In the genomic region with DNA sequence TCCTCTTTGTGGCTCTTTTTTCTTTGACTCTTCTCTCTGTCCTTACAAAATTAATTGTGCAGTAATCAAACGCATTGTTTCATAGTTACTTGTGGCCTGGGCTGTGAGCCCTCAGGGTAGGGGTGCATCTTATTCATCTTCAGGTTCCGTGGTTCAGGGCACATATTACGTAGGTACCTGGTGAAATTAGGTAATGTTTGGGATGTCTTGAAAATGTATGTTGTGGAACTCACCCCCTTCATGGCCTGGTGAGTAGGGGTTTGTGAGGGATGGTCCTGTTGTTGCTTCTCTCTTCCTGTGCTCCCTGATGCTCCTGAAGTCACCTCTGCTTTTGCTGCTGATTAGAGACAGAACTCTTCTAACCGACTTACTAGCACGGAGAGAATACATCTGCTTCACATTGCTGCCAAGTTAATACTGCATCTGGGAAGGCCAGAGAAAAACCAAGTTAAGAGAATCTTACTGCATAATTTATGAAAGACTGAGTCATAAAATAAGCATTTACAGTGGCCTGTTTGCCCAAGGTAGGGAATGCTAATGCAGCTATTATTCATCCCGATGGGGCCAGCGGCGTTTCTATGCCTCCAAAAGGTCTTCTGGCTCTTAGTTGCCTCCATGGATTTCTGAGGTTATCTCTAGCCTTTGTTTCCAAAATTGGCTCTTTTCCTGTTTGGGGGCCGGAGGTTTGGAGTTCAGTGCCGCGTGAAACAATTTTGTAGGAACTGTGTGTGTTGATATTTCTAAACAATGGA, we compare ENCODE assay signal across 11 cellular contexts.
DNase-seq lines count a peak whose midpoint lies in the region; ATAC-seq and FAIRE-seq lines count a peak whose summit lies in the region.
"Had no signal": no experiment of that assay in that cellular context is flagged by ENCODE, and none has a peak within 500 bp of the region (broad histone marks: within the 10 kb centered on the region; RNA-seq: fewer than 3 reads in every experiment).

No MANE protein-coding gene starts in this region.

- CTCF ChIA-PET in activated CD4-positive, alpha-beta T cell treated with anti-CD3 and anti-CD28 coated beads for 36 hours (lab: Charles Lee), result interaction anchor here (1.0 kb wide), 1 partner anchor 28 kb away, joined by 3 read pairs; no protein-coding TSS in a partner anchor

- H3K27me3 Mint-ChIP-seq in activated CD4-positive, alpha-beta T cell treated with anti-CD3 and anti-CD28 coated beads for 36 hours, result no peaks in the 10 kb centered on the region
- H3K27me3 Mint-ChIP-seq: activated naive CD8-positive, alpha-beta T cell treated with anti-CD3 and anti-CD28 coated beads, Interleukin-2, amount 10 ng/mL, durations not matched to agents 7 days and 5 days had no signal

- intact Hi-C loops in activated CD4-positive, alpha-beta T cell treated with anti-CD3 and anti-CD28 coated beads for 36 hours (cut with DNase I, micrococcal nuclease), result no loop called here

- no peak overlapping the region for H3K27ac Mint-ChIP-seq in activated CD4-positive, alpha-beta T cell treated with anti-CD3 and anti-CD28 coated beads for 36 hours

- no peak for ATAC-seq in activated CD4-positive, alpha-beta T cell treated with anti-CD3 and anti-CD28 coated beads for 36 hours
- no peak for ATAC-seq in GM18498 (IDR thresholded peaks at IDR 0.05; ENCODE audit: unreplicated experiment)
- no peak for ATAC-seq in HG03439 (IDR thresholded peaks at IDR 0.05; ENCODE audit: unreplicated experiment)

- POLR2A ChIA-PET in activated CD4-positive, alpha-beta T cell treated with anti-CD3 and anti-CD28 coated beads for 36 hours (lab: Charles Lee), result interaction anchor here (0.7 kb wide), 1 partner anchor 43 kb away, joined by 3 read pairs; no protein-coding TSS in a partner anchor

- H3K9me3 Mint-ChIP-seq in activated CD4-positive, alpha-beta T cell treated with anti-CD3 and anti-CD28 coated beads for 36 hours (ENCODE audit: low read depth), result peaks cover 3% of the 10 kb centered on the region

- peak; percentile 78 for DNase-seq in Daoy (ENCODE audit: low read depth)
- DNase-seq in RCC 7860 (ENCODE audit: low spot score), result peak; percentile 79
- DNase-seq in fibroblast of gingiva (ENCODE audit: low read depth), result peak; percentile 87
- peak; percentile 89 for DNase-seq in renal cortical epithelial cell (ENCODE audit: low read depth)
- DNase-seq in activated CD4-positive, alpha-beta T cell treated with anti-CD3 and anti-CD28 coated beads for 36 hours, result no peak
- DNase-seq in DMS79 (lab: John Stamatoyannopoulos, UW), result no peak
- DNase-seq: activated naive CD8-positive, alpha-beta T cell treated with anti-CD3 and anti-CD28 coated beads, Interleukin-2, amount 10 ng/mL, durations not matched to agents 7 days and 5 days; NCI-H187; T-helper 2 cell had no signal

- H3K4me3 Mint-ChIP-seq in activated CD4-positive, alpha-beta T cell treated with anti-CD3 and anti-CD28 coated beads for 36 hours, result no peak overlapping the region
- H3K4me3 Mint-ChIP-seq: activated naive CD8-positive, alpha-beta T cell treated with anti-CD3 and anti-CD28 coated beads, Interleukin-2, amount 10 ng/mL, durations not matched to agents 7 days and 5 days had no signal

- FAIRE-seq in RCC 7860 (lab: Jason Lieb, UNC), result peak; percentile 93

- peaks cover 12% of the 10 kb centered on the region for H3K4me1 Mint-ChIP-seq in activated CD4-positive, alpha-beta T cell treated with anti-CD3 and anti-CD28 coated beads for 36 hours

- H3K36me3 Mint-ChIP-seq in activated CD4-positive, alpha-beta T cell treated with anti-CD3 and anti-CD28 coated beads for 36 hours (ENCODE audit: low read depth), result peaks cover 42% of the 10 kb centered on the region

Comparison
In these comparisons a context has a peak if more than half of its experiments do, and no peak if none do; other contexts are left out.
1. DNase-seq: peak in Daoy (single experiment), RCC 7860 (single experiment), fibroblast of gingiva (single experiment) and renal cortical epithelial cell (single experiment); none in activated CD4-positive, alpha-beta T cell treated with anti-CD3 and anti-CD28 coated beads for 36 hours (single experiment) and DMS79 (single experiment).